ENCODE assay signal across 8 cellular contexts in genomic region chr18:4084501-4084900, GRCh38.
"Had no signal": no experiment of that assay in that cellular context is flagged by ENCODE, and none has a peak within 500 bp of the region (broad histone marks: within the 10 kb centered on the region; RNA-seq: fewer than 3 reads in every experiment).

No MANE protein-coding gene starts in this region.

- H3K27me3 Mint-ChIP-seq: IgD-negative memory B cell had no signal

- H3K27ac Mint-ChIP-seq: HFFc6, IgD-negative memory B cell had no signal

- H3K4me3 Mint-ChIP-seq: HFFc6, IgD-negative memory B cell had no signal

- H3K4me1 Mint-ChIP-seq: IgD-negative memory B cell had no signal

- H3K27ac ChIP-seq: HL-60 had no signal

- H3K9me3 Mint-ChIP-seq: HFFc6 had no signal

- DNase-seq: GOT3, H7, HFFc6, KBM-7 had no signal

- ATAC-seq: HCT116, HepG2 had no signal

- H3K36me3 Mint-ChIP-seq: IgD-negative memory B cell had no signal
